1 cellular context compared by ENCODE assay signal in the genomic region with DNA sequence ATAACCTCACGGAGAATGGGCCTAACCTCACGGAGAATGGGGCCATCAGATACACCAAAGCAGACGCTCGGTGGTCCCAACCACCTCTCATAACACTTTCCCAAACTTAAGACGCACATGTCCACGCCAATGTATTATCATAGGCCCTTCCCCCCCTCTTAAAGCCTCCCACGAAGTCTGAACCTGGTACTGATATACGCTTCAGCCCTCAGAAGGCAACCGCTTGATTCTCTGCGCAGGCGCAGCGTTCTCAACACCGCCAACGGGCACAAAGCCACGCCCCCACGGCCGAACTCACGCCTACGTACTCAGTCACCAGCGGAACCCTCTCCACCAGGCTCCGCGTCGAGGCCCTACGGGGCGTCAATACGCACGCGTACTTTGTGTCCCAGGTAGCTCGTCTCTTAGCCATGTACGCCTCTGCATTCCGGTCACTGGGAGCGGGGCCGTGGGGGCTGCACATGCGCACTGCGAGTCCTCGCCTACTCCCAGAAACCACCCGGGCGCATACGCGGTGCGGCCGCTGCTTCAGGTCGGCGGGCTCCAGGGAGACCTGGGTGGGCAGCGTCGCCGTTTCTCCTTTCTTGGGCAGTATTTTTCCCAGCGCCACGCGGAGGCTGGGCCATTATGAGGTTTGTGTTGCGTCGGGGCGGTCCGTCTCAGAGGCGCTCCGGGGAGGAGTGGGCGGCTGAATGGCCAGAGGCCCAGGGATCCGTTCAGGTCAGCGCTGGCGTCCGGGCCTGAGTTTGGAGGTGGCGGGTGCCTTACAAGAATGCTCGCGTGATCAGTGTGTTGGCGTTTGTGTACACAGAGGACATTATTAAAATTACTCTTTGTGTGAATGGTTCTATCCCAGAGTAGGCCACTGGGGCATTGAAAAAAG.
TF ChIP-seq lines count a peak whose summit lies in the region.

No MANE protein-coding gene starts in this region.

TF ChIP-seq in K562, 482 proteins besides CTCF, POLR2A, EP300 and RAD21 (continued from another document and continues in another):
- TF ChIP-seq, protein P1, sequence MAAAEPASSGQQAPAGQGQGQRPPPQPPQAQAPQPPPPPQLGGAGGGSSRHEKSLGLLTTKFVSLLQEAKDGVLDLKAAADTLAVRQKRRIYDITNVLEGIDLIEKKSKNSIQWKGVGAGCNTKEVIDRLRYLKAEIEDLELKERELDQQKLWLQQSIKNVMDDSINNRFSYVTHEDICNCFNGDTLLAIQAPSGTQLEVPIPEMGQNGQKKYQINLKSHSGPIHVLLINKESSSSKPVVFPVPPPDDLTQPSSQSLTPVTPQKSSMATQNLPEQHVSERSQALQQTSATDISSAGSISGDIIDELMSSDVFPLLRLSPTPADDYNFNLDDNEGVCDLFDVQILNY (CRISPR knock-in tag; IDR thresholded peaks at IDR 0.05), result no peak
- TF ChIP-seq TBP (optimal IDR thresholded peaks at IDR 0.05; ENCODE audit: low read depth, low read length), result peak; percentile 69
- TF ChIP-seq FOXK2 (conservative IDR thresholded peaks at IDR 0.05 in 1 of 2, IDR thresholded peaks at IDR 0.05 in 1 of 2; ENCODE audit: low read depth in 2 of 2), result 0 out of 4 replicates have a peak, but pooled peaks of 1 of the 2 experiments have one; percentile 15
- no peak for TF ChIP-seq RFX5 (IDR thresholded peaks at IDR 0.05; ENCODE audit: low read depth, low read length)
- TF ChIP-seq RNF2 (IDR thresholded peaks at IDR 0.05), result peak; percentile 50; the same call in 1 of the 2 replicates
- TF ChIP-seq NR2C2 (CRISPR knock-in tag; IDR thresholded peaks at IDR 0.05), result no peak
- peak; percentile 41; the same call in 1 of the 2 replicates for TF ChIP-seq NR2C2 (tag; IDR thresholded peaks at IDR 0.05)
- TF ChIP-seq KLF16 (IDR thresholded peaks at IDR 0.05), result no peak
- no peak for TF ChIP-seq ZNF134 (CRISPR knock-in tag; conservative IDR thresholded peaks at IDR 0.05)
- peak; percentile 96 for TF ChIP-seq POLR2G (IDR thresholded peaks at IDR 0.05; ENCODE audit: low read depth, low read length)
- no peak for TF ChIP-seq ZNF146 (CRISPR knock-in tag; IDR thresholded peaks at IDR 0.05; ENCODE audit: unreplicated experiment)
- TF ChIP-seq HCFC1 (IDR thresholded peaks at IDR 0.05; ENCODE audit: low read depth, low read length), result peak; percentile 14; the same call in 1 of the 2 replicates
- 0 out of 2 replicates have a peak, but pooled peaks have one; percentile 50 for TF ChIP-seq KLF13 (tag; IDR thresholded peaks at IDR 0.05; ENCODE audit: borderline replicate concordance, low read depth)
- peak; percentile 56; the same call in 1 of the 2 replicates for TF ChIP-seq ZNF76 (CRISPR knock-in tag; IDR thresholded peaks at IDR 0.05; ENCODE audit: borderline replicate concordance)
- TF ChIP-seq, protein P2, sequence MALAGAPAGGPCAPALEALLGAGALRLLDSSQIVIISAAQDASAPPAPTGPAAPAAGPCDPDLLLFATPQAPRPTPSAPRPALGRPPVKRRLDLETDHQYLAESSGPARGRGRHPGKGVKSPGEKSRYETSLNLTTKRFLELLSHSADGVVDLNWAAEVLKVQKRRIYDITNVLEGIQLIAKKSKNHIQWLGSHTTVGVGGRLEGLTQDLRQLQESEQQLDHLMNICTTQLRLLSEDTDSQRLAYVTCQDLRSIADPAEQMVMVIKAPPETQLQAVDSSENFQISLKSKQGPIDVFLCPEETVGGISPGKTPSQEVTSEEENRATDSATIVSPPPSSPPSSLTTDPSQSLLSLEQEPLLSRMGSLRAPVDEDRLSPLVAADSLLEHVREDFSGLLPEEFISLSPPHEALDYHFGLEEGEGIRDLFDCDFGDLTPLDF (CRISPR knock-in tag; IDR thresholded peaks at IDR 0.05), result 0 out of 2 replicates have a peak, but pooled peaks have one; percentile 75
- peak; percentile 84 for TF ChIP-seq ZNF316 (IDR thresholded peaks at IDR 0.05)
- TF ChIP-seq, protein P3, sequence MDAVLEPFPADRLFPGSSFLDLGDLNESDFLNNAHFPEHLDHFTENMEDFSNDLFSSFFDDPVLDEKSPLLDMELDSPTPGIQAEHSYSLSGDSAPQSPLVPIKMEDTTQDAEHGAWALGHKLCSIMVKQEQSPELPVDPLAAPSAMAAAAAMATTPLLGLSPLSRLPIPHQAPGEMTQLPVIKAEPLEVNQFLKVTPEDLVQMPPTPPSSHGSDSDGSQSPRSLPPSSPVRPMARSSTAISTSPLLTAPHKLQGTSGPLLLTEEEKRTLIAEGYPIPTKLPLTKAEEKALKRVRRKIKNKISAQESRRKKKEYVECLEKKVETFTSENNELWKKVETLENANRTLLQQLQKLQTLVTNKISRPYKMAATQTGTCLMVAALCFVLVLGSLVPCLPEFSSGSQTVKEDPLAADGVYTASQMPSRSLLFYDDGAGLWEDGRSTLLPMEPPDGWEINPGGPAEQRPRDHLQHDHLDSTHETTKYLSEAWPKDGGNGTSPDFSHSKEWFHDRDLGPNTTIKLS (IDR thresholded peaks at IDR 0.05; ENCODE audit: borderline replicate concordance, low read depth), result peak; percentile 75; the same call in 1 of the 2 replicates
- no peak for TF ChIP-seq ELF1 (tag; IDR thresholded peaks at IDR 0.05)
- peak; percentile 63 for TF ChIP-seq TAF9B (IDR thresholded peaks at IDR 0.05; ENCODE audit: partially characterized antibody)
- TF ChIP-seq, protein P4, sequence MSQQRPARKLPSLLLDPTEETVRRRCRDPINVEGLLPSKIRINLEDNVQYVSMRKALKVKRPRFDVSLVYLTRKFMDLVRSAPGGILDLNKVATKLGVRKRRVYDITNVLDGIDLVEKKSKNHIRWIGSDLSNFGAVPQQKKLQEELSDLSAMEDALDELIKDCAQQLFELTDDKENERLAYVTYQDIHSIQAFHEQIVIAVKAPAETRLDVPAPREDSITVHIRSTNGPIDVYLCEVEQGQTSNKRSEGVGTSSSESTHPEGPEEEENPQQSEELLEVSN (IDR thresholded peaks at IDR 0.05; ENCODE audit: borderline replicate concordance in 1 of 2, extremely low read depth in 1 of 2, insufficient read depth in 1 of 2, insufficient read length in 1 of 2, low read depth in 1 of 2, low read length in 1 of 2, poor library complexity in 1 of 2, severe bottlenecking in 1 of 2), result peak; percentile 90
- no peak for TF ChIP-seq PML (IDR thresholded peaks at IDR 0.05; ENCODE audit: low read length)
- peak; percentile 58 for TF ChIP-seq TAF1 (IDR thresholded peaks at IDR 0.05; ENCODE audit: control insufficient read depth, extremely low read depth, insufficient read depth, low read length, severe bottlenecking)
- 0 out of 2 replicates have a peak, but pooled peaks have one; percentile 30 for TF ChIP-seq ZBED1 (IDR thresholded peaks at IDR 0.05)
- TF ChIP-seq ZNF561 (CRISPR knock-in tag; conservative IDR thresholded peaks at IDR 0.05), result no peak
- peak in 1 of 2 experiments; percentile 23; a peak in 1 of 4 replicates for TF ChIP-seq MAZ (CRISPR knock-in tag; conservative IDR thresholded peaks at IDR 0.05 in 1 of 2, IDR thresholded peaks at IDR 0.05 in 1 of 2)
- peak; percentile 89; the same call in 1 of the 2 replicates for TF ChIP-seq PHF8 (IDR thresholded peaks at IDR 0.05; ENCODE audit: borderline replicate concordance, low read length)
- peak; percentile 66 for TF ChIP-seq ATF7 (IDR thresholded peaks at IDR 0.05)
- no peak for TF ChIP-seq XRCC5 (IDR thresholded peaks at IDR 0.05; ENCODE audit: low read depth, low read length)
- peak; percentile 55; the same call in 1 of the 2 replicates for TF ChIP-seq MTA3 (IDR thresholded peaks at IDR 0.05; ENCODE audit: borderline replicate concordance)
- TF ChIP-seq RBM39 (optimal IDR thresholded peaks at IDR 0.05; ENCODE audit: low read depth, low read length), result no peak
- TF ChIP-seq KHSRP (IDR thresholded peaks at IDR 0.05), result no peak
- TF ChIP-seq FOXK1 (CRISPR knock-in tag; IDR thresholded peaks at IDR 0.05; ENCODE audit: borderline replicate concordance), result peak; percentile 83; the same call in 1 of the 2 replicates
- TF ChIP-seq U2AF2 (optimal IDR thresholded peaks at IDR 0.05; ENCODE audit: low read depth, low read length), result no peak
- TF ChIP-seq, protein P5, sequence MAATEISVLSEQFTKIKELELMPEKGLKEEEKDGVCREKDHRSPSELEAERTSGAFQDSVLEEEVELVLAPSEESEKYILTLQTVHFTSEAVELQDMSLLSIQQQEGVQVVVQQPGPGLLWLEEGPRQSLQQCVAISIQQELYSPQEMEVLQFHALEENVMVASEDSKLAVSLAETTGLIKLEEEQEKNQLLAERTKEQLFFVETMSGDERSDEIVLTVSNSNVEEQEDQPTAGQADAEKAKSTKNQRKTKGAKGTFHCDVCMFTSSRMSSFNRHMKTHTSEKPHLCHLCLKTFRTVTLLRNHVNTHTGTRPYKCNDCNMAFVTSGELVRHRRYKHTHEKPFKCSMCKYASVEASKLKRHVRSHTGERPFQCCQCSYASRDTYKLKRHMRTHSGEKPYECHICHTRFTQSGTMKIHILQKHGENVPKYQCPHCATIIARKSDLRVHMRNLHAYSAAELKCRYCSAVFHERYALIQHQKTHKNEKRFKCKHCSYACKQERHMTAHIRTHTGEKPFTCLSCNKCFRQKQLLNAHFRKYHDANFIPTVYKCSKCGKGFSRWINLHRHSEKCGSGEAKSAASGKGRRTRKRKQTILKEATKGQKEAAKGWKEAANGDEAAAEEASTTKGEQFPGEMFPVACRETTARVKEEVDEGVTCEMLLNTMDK (IDR thresholded peaks at IDR 0.05; ENCODE audit: borderline replicate concordance, insufficient read depth, low read depth, low read length, poor library complexity, severe bottlenecking), result peak; percentile 9
- TF ChIP-seq, protein P6, sequence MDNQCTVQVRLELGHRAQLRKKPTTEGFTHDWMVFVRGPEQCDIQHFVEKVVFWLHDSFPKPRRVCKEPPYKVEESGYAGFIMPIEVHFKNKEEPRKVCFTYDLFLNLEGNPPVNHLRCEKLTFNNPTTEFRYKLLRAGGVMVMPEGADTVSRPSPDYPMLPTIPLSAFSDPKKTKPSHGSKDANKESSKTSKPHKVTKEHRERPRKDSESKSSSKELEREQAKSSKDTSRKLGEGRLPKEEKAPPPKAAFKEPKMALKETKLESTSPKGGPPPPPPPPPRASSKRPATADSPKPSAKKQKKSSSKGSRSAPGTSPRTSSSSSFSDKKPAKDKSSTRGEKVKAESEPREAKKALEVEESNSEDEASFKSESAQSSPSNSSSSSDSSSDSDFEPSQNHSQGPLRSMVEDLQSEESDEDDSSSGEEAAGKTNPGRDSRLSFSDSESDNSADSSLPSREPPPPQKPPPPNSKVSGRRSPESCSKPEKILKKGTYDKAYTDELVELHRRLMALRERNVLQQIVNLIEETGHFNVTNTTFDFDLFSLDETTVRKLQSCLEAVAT (IDR thresholded peaks at IDR 0.05), result peak in 1 of 2 experiments; percentile 81; a peak in 2 of 4 replicates
- TF ChIP-seq TEAD1 (CRISPR knock-in tag; IDR thresholded peaks at IDR 0.05), result peak in 1 of 2 experiments; percentile 88; a peak in 1 of 4 replicates
- no peak for TF ChIP-seq MBD2 (IDR thresholded peaks at IDR 0.05; ENCODE audit: borderline replicate concordance, low read depth)
- TF ChIP-seq NFIC (IDR thresholded peaks at IDR 0.05), result 0 out of 2 replicates have a peak, but pooled peaks have one; percentile 24
- TF ChIP-seq ERF (CRISPR knock-in tag; IDR thresholded peaks at IDR 0.05), result peak; percentile 29; the same call in 1 of the 2 replicates
- no peak for TF ChIP-seq TEAD2 (tag; IDR thresholded peaks at IDR 0.05)
- peak; percentile 39; the same call in 1 of the 2 replicates for TF ChIP-seq RB1 (IDR thresholded peaks at IDR 0.05; ENCODE audit: low read depth)
- no peak for TF ChIP-seq KAT2B (IDR thresholded peaks at IDR 0.05; ENCODE audit: low read depth, low read length)
- TF ChIP-seq ZNF778 (CRISPR knock-in tag; IDR thresholded peaks at IDR 0.05), result no peak
- peak; percentile 58 for TF ChIP-seq PHF20 (IDR thresholded peaks at IDR 0.05; ENCODE audit: partially characterized antibody)
- TF ChIP-seq SPI1 (IDR thresholded peaks at IDR 0.05; ENCODE audit: borderline replicate concordance, low read depth, low read length), result no peak
- 0 out of 2 replicates have a peak, but pooled peaks have one; percentile 26 for TF ChIP-seq ZNF583 (CRISPR knock-in tag; IDR thresholded peaks at IDR 0.05)
- TF ChIP-seq SIN3A (IDR thresholded peaks at IDR 0.05; ENCODE audit: borderline replicate concordance in 2 of 2, control insufficient read depth in 1 of 2, low read depth in 2 of 2, low read length in 2 of 2), result peak in 1 of 2 experiments; percentile 43; a peak in 1 of 4 replicates
- no peak for TF ChIP-seq KDM1A (IDR thresholded peaks at IDR 0.05)
- TF ChIP-seq, protein P7, sequence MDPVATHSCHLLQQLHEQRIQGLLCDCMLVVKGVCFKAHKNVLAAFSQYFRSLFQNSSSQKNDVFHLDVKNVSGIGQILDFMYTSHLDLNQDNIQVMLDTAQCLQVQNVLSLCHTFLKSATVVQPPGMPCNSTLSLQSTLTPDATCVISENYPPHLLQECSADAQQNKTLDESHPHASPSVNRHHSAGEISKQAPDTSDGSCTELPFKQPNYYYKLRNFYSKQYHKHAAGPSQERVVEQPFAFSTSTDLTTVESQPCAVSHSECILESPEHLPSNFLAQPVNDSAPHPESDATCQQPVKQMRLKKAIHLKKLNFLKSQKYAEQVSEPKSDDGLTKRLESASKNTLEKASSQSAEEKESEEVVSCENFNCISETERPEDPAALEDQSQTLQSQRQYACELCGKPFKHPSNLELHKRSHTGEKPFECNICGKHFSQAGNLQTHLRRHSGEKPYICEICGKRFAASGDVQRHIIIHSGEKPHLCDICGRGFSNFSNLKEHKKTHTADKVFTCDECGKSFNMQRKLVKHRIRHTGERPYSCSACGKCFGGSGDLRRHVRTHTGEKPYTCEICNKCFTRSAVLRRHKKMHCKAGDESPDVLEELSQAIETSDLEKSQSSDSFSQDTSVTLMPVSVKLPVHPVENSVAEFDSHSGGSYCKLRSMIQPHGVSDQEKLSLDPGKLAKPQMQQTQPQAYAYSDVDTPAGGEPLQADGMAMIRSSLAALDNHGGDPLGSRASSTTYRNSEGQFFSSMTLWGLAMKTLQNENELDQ (CRISPR knock-in tag; IDR thresholded peaks at IDR 0.05; ENCODE audit: borderline replicate concordance), result no peak
- TF ChIP-seq POLR2B (IDR thresholded peaks at IDR 0.05; ENCODE audit: low read depth, partially characterized antibody), result peak; percentile 76
- no peak for TF ChIP-seq DIDO1 (tag; IDR thresholded peaks at IDR 0.05; ENCODE audit: low read depth)
- 0 out of 2 replicates have a peak, but pooled peaks have one; percentile 57 for TF ChIP-seq ETV5 (CRISPR knock-in tag; IDR thresholded peaks at IDR 0.05; ENCODE audit: low read depth)
